Comparison of ENCODE assay signal across 9 cellular contexts in genomic region chr17:42163113-42163512, GRCh38.
DNase-seq lines count a peak whose midpoint lies in the region; ATAC-seq and TF ChIP-seq lines count a peak whose summit lies in the region.
"Had no signal": no experiment of that assay in that cellular context is flagged by ENCODE, and none has a peak within 500 bp of the region (broad histone marks: within the 10 kb centered on the region; RNA-seq: fewer than 3 reads in every experiment).

No MANE protein-coding gene starts in this region.

- no peaks in the 10 kb centered on the region for H3K27me3 ChIP-seq in RWPE2 (ENCODE audit: insufficient read depth, poor library complexity, severe bottlenecking)

- peak; percentile 22 for TF ChIP-seq CTCF in RWPE2 (IDR thresholded peaks at IDR 0.05; ENCODE audit: poor library complexity, severe bottlenecking)

- H3K4me1 ChIP-seq in RWPE2 (ENCODE audit: insufficient read depth, poor library complexity, severe bottlenecking): no peaks in the 10 kb centered on the region

- H3K4me3 ChIP-seq in RWPE2 (ENCODE audit: severe bottlenecking): no peak overlapping the region

- no peaks in the 10 kb centered on the region for H3K36me3 ChIP-seq in RWPE2 (ENCODE audit: low read depth)

- ATAC-seq in RWPE2 (ENCODE audit: low read depth): no peak
- no peak for ATAC-seq in GM19463 (IDR thresholded peaks at IDR 0.05; ENCODE audit: unreplicated experiment)
- ATAC-seq: naive thymus-derived CD4-positive, alpha-beta T cell had no signal

- H3K9me3 ChIP-seq in RWPE2 (ENCODE audit: severe bottlenecking): no peaks in the 10 kb centered on the region

- peak; percentile 16 for DNase-seq in NCI-H146 (lab: John Stamatoyannopoulos, UW)
- DNase-seq in NCI-H146 treated with DMSO at 0.1 percent for 48 hours (lab: John Stamatoyannopoulos, UW; ENCODE audit: unreplicated experiment): no peak
- no peak for DNase-seq in RWPE2 (ENCODE audit: low spot score)
- DNase-seq in ecto neural progenitor cell (ENCODE audit: low spot score): peak; percentile 74
- DNase-seq in stimulated activated CD4-positive, alpha-beta T cell treated with anti-CD3 and anti-CD28 coated beads, Interleukin-2, amount 100 ng/mL, for 24 hours: peak; percentile 62 to 68
- DNase-seq in NCI-H2171 treated with DMSO at 0.1 percent for 48 hours (lab: John Stamatoyannopoulos, UW): no peak
- no peak for DNase-seq in GM19238 (ENCODE audit: insufficient read length, low spot score)

- no peak overlapping the region for H3K27ac ChIP-seq in RWPE2 (ENCODE audit: poor library complexity, severe bottlenecking)

Comparison
In these comparisons a context has a peak if more than half of its experiments do, and no peak if none do; other contexts are left out.
1. DNase-seq: peak in NCI-H146 (single experiment), ecto neural progenitor cell (single experiment) and stimulated activated CD4-positive, alpha-beta T cell treated with anti-CD3 and anti-CD28 coated beads, Interleukin-2, amount 100 ng/mL, for 24 hours (2 of 2); none in NCI-H146 treated with DMSO at 0.1 percent for 48 hours (single experiment), RWPE2 (single experiment), NCI-H2171 treated with DMSO at 0.1 percent for 48 hours (single experiment) and GM19238 (single experiment).